In the genomic region with DNA sequence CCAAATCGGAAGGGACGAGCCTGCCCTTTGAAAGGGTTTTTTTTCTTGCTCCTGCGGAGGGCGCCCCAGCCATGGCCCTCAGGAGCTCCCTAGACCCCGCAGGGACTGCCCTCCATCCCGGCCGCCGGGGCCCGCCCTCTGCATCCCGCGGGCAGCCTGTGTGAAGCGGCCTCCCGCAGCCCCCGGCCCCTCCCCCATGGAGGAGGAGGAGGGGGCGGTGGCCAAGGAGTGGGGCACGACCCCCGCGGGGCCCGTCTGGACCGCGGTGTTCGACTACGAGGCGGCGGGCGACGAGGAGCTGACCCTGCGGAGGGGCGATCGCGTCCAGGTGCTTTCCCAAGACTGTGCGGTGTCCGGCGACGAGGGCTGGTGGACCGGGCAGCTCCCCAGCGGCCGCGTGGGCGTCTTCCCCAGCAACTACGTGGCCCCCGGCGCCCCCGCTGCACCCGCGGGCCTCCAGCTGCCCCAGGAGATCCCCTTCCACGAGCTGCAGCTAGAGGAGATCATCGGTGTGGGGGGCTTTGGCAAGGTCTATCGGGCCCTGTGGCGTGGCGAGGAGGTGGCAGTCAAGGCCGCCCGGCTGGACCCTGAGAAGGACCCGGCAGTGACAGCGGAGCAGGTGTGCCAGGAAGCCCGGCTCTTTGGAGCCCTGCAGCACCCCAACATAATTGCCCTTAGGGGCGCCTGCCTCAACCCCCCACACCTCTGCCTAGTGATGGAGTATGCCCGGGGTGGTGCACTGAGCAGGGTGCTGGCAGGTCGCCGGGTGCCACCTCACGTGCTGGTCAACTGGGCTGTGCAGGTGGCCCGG, we compare ENCODE assay signal across 9 cellular contexts. TPM values are rescaled to one million over a fixed set of nuclear protein-coding genes. Genes with fewer than 3 reads are reported as not detected.
A peak's percentile ranks its signal among the peaks of the same experiment; 100 is the strongest.
DNase-seq lines count a peak whose midpoint lies in the region; ATAC-seq and TF ChIP-seq lines count a peak whose summit lies in the region.
"Had no signal": no experiment of that assay in that cellular context is flagged by ENCODE, and none has a peak within 500 bp of the region (broad histone marks: within the 10 kb centered on the region; RNA-seq: fewer than 3 reads in every experiment).

No MANE protein-coding gene starts in this region.

- POLR2A ChIA-PET in WTC11 (lab: Charles Lee): interaction anchor here (0.5 to 1.0 kb wide), 4 partner anchors 8 to 229 kb away, joined by 3 to 9 read pairs (median 4); no protein-coding TSS in a partner anchor

- H3K9me3 Mint-ChIP-seq in WTC11 (no peaks in the 10 kb centered on the region), nephron (no peaks in the 10 kb centered on the region)

- H3K4me3 Mint-ChIP-seq in WTC11 (peak overlapping the region; percentile 61), nephron (peak overlapping the region; percentile 71 to 76 (median 76))

- no peaks in the 10 kb centered on the region for H3K36me3 Mint-ChIP-seq in WTC11
- no peaks in the 10 kb centered on the region for H3K36me3 Mint-ChIP-seq in nephron (ENCODE audit: low read depth)

- CTCF ChIA-PET in WTC11 (lab: Charles Lee): interaction anchor here (0.5 to 3.9 kb wide), 24 partner anchors 9 to 311 kb away, joined by 3 to 67 read pairs (median 3); a partner anchor contains a TSS

- ATAC-seq in WTC11: peak; percentile 83
- ATAC-seq in esophagus mucosa: peak; percentile 5
- no peak for ATAC-seq in GM21447 (IDR thresholded peaks at IDR 0.05; ENCODE audit: unreplicated experiment)

- H3K4me3 ChIP-seq in GM12865 (ENCODE audit: low read depth, low read length): peak overlapping the region; percentile 83

- H3K27ac Mint-ChIP-seq in WTC11 (no peak overlapping the region), nephron (no peak overlapping the region)

- H3K4me1 Mint-ChIP-seq in WTC11 (peaks cover 18% of the 10 kb centered on the region), nephron (peaks cover 7% of the 10 kb centered on the region)

- DNase-seq in AG08396 (ENCODE audit: low spot score) (peak; percentile 66), GM12865 (ENCODE audit: low read depth) (peak; percentile 44), HT1080 (ENCODE audit: low read depth) (peak; percentile 21), WTC11 (ENCODE audit: low spot score) (peak; percentile 81), pons (ENCODE audit: low spot score) (no peak)

- H3K27me3 Mint-ChIP-seq in WTC11 (ENCODE audit: low read depth): peaks cover 15% of the 10 kb centered on the region; the same call in 1 of the 2 replicates
- H3K27me3 Mint-ChIP-seq in nephron (ENCODE audit: low read depth): peaks cover 3% of the 10 kb centered on the region

- TF ChIP-seq CTCF in GM12865 (IDR thresholded peaks at IDR 0.05; ENCODE audit: insufficient read depth, low read depth, low read length, missing control alignments): peak; percentile 20
- TF ChIP-seq CTCF in WTC11 (IDR thresholded peaks at IDR 0.05): no peak
- no peak for TF ChIP-seq CTCF in nephron (IDR thresholded peaks at IDR 0.05; ENCODE audit: unreplicated experiment in 3 of 3)

TF ChIP-seq in WTC11, 78 proteins besides CTCF, POLR2A, EP300 and RAD21:
- TF ChIP-seq, protein P1, sequence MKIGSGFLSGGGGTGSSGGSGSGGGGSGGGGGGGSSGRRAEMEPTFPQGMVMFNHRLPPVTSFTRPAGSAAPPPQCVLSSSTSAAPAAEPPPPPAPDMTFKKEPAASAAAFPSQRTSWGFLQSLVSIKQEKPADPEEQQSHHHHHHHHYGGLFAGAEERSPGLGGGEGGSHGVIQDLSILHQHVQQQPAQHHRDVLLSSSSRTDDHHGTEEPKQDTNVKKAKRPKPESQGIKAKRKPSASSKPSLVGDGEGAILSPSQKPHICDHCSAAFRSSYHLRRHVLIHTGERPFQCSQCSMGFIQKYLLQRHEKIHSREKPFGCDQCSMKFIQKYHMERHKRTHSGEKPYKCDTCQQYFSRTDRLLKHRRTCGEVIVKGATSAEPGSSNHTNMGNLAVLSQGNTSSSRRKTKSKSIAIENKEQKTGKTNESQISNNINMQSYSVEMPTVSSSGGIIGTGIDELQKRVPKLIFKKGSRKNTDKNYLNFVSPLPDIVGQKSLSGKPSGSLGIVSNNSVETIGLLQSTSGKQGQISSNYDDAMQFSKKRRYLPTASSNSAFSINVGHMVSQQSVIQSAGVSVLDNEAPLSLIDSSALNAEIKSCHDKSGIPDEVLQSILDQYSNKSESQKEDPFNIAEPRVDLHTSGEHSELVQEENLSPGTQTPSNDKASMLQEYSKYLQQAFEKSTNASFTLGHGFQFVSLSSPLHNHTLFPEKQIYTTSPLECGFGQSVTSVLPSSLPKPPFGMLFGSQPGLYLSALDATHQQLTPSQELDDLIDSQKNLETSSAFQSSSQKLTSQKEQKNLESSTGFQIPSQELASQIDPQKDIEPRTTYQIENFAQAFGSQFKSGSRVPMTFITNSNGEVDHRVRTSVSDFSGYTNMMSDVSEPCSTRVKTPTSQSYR (CRISPR knock-in tag; IDR thresholded peaks at IDR 0.05): no peak
- TF ChIP-seq ZNF423 (CRISPR knock-in tag; IDR thresholded peaks at IDR 0.05): peak; percentile 23; the same call in 1 of the 2 replicates

RNA-seq across cellular contexts. Expression of a gene that starts 0.8 kb away (rescaled TPM):
- 4.9 and 8.0 TPM in 2 replicates for total RNA-seq in HT1080 (2014; rRNA removed; shearing (Covaris generic))
- polyA plus RNA-seq in HT1080 (2015; cell fraction: cytosol; rRNA removed): 6.5 and 7.4 TPM in 2 replicates
- 28.7 and 31.6 TPM in 2 replicates for polyA plus RNA-seq in HT1080 (2015; cell fraction: nucleus; rRNA removed)
- total RNA-seq in WTC11 (2021) (23.5 to 25.5 TPM (median 24.4 TPM) in 3 replicates), esophagus mucosa (5.1 TPM)

RNA-seq across cellular contexts. Expression of a gene that starts 26.1 kb away (rescaled TPM):
- total RNA-seq in HT1080 (2014; rRNA removed; shearing (Covaris generic)): 0.63 and 0.73 TPM in 2 replicates
- polyA plus RNA-seq in HT1080 (2015; cell fraction: cytosol; rRNA removed): not detected in 2 replicates
- 0.56 and 1.3 TPM in 2 replicates for polyA plus RNA-seq in HT1080 (2015; cell fraction: nucleus; rRNA removed)
- total RNA-seq in WTC11 (2021) (0.23 TPM in 1 of 3 replicates, not detected in the others), esophagus mucosa (not detected)
- total RNA-seq: NCI-H460 had no signal

RNA-seq across cellular contexts. Expression of a gene that starts 34.4 kb away (rescaled TPM):
- not detected in 2 replicates for total RNA-seq in HT1080 (2014; rRNA removed; shearing (Covaris generic))
- polyA plus RNA-seq in HT1080 (2015; cell fraction: cytosol; rRNA removed): not detected in 2 replicates
- polyA plus RNA-seq in HT1080 (2015; cell fraction: nucleus; rRNA removed): 0.11 TPM in 1 of 2 replicates, not detected in the other
- total RNA-seq in WTC11 (2021): 0.83 to 2.4 TPM (median 1.9 TPM) in 3 replicates
- not detected for total RNA-seq in esophagus mucosa
